18 cellular contexts compared by ENCODE assay signal in genomic region chr2:160467086-160467485, GRCh38. TPM values are rescaled to one million over a fixed set of nuclear protein-coding genes. Genes with fewer than 3 reads are reported as not detected.
DNase-seq lines count a peak whose midpoint lies in the region; ATAC-seq and TF ChIP-seq lines count a peak whose summit lies in the region.
"Had no signal": no experiment of that assay in that cellular context is flagged by ENCODE, and none has a peak within 500 bp of the region (broad histone marks: within the 10 kb centered on the region; RNA-seq: fewer than 3 reads in every experiment).

No MANE protein-coding gene starts in this region.

- H3K4ac ChIP-seq in trophoblast cell (ENCODE audit: low read depth, low read length), result peak overlapping the region; percentile 76

- H2BK12ac ChIP-seq in trophoblast cell (ENCODE audit: low read length), result no peak overlapping the region

- H2BK120ac ChIP-seq in trophoblast cell (ENCODE audit: insufficient read depth, low read length, poor library complexity), result no peak overlapping the region

- no peaks in the 10 kb centered on the region for H3K36me3 Mint-ChIP-seq in activated CD4-positive, alpha-beta T cell treated with anti-CD3 and anti-CD28 coated beads for 36 hours (ENCODE audit: low read depth)
- H3K36me3 Mint-ChIP-seq in chondrocyte (ENCODE audit: low read depth), result no peaks in the 10 kb centered on the region
- H3K36me3 Mint-ChIP-seq: CD4-positive, CD25-positive, alpha-beta regulatory T cell; IgD-negative memory B cell had no signal

- H3K9me3 ChIP-seq in HEK293 (ENCODE audit: control insufficient read depth, insufficient read depth, low read depth, low read length) (no peaks in the 10 kb centered on the region), trophoblast cell (ENCODE audit: insufficient read depth, low read depth, low read length) (no peaks in the 10 kb centered on the region), suprapubic skin (no peaks in the 10 kb centered on the region)
- H3K9me3 ChIP-seq: BLaER1 treated with 17β-estradiol and CSF1 and Interleukin-3, amounts not matched to agents 10 nM and 100 nM had no signal

- no peaks in the 10 kb centered on the region for H3K9me3 Mint-ChIP-seq in activated CD4-positive, alpha-beta T cell treated with anti-CD3 and anti-CD28 coated beads for 36 hours (ENCODE audit: low read depth)
- H3K9me3 Mint-ChIP-seq in chondrocyte (ENCODE audit: low read depth), result no peaks in the 10 kb centered on the region
- H3K9me3 Mint-ChIP-seq: H9, IgD-negative memory B cell had no signal

- DNase-seq in activated CD4-positive, alpha-beta T cell treated with anti-CD3 and anti-CD28 coated beads for 36 hours, result no peak
- no peak for DNase-seq in activated CD4-positive, alpha-beta T cell treated with anti-CD3 and anti-CD28 coated beads, Interleukin-2, amount 50 U/mL, for 1 hour
- DNase-seq in chondrocyte (ENCODE audit: low spot score) (no peak), trophoblast cell (peak; percentile 67 to 90), NAMALWA (ENCODE audit: low spot score) (no peak), suprapubic skin (ENCODE audit: low spot score in 2 of 2) (no peak)
- DNase-seq: AML-193; Calu3; CD4-positive, CD25-positive, alpha-beta regulatory T cell; DMS 273 treated with DMSO at 0.1 percent for 48 hours; GOT3; H9 had no signal

- CTCF ChIA-PET in activated CD4-positive, alpha-beta T cell treated with anti-CD3 and anti-CD28 coated beads for 36 hours (lab: Charles Lee), result interaction anchor here (0.6 to 1.7 kb wide), 3 partner anchors 13 to 88 kb away, joined by 3 to 6 read pairs (median 4); no protein-coding TSS in a partner anchor
- CTCF ChIA-PET in HEK293 (lab: Yijun Ruan, JAX), result interaction anchor here (1.0 kb wide), 1 partner anchor 143 kb away, joined by 3 read pairs; no protein-coding TSS in a partner anchor

- H3K27ac Mint-ChIP-seq in activated CD4-positive, alpha-beta T cell treated with anti-CD3 and anti-CD28 coated beads for 36 hours, result peak overlapping the region; percentile 29
- H3K27ac Mint-ChIP-seq in chondrocyte (ENCODE audit: unreplicated experiment), result peak overlapping the region; percentile 2
- H3K27ac Mint-ChIP-seq: CD4-positive, CD25-positive, alpha-beta regulatory T cell; IgD-negative memory B cell had no signal

- no peaks in the 10 kb centered on the region for H3K79me1 ChIP-seq in trophoblast cell (ENCODE audit: low read length)

- H3K27ac ChIP-seq in HEK293 (ENCODE audit: extremely low read depth, low read depth, low read length), result no peak overlapping the region
- no peak overlapping the region for H3K27ac ChIP-seq in trophoblast cell (ENCODE audit: low read depth, low read length)
- H3K27ac ChIP-seq in suprapubic skin, result no peak overlapping the region
- H3K27ac ChIP-seq: 22Rv1; BLaER1 treated with 17β-estradiol and CSF1 and Interleukin-3, amounts not matched to agents 10 nM and 100 nM had no signal

- no peak overlapping the region for H3K14ac ChIP-seq in trophoblast cell (ENCODE audit: low read length)

- peaks cover 85% of the 10 kb centered on the region for H3K4me1 Mint-ChIP-seq in activated CD4-positive, alpha-beta T cell treated with anti-CD3 and anti-CD28 coated beads for 36 hours
- H3K4me1 Mint-ChIP-seq in chondrocyte (ENCODE audit: low read depth), result peaks cover 59% of the 10 kb centered on the region
- H3K4me1 Mint-ChIP-seq: IgD-negative memory B cell had no signal

- no peak for ATAC-seq in activated CD4-positive, alpha-beta T cell treated with anti-CD3 and anti-CD28 coated beads for 36 hours
- ATAC-seq in GM21515 (IDR thresholded peaks at IDR 0.05; ENCODE audit: unreplicated experiment), result no peak
- ATAC-seq: GM12878 had no signal

- no peak for TF ChIP-seq POLR2A in suprapubic skin (IDR thresholded peaks at IDR 0.05)

- no peak overlapping the region for H3K4me3 ChIP-seq in HEK293 (ENCODE audit: low read depth, low read length)
- no peak overlapping the region for H3K4me3 ChIP-seq in trophoblast cell (ENCODE audit: low read depth, low read length)
- no peak overlapping the region for H3K4me3 ChIP-seq in suprapubic skin
- H3K4me3 ChIP-seq: BLaER1 treated with 17β-estradiol and CSF1 and Interleukin-3, amounts not matched to agents 10 nM and 100 nM; GM12878 had no signal

- no peak for TF ChIP-seq EP300 in suprapubic skin (IDR thresholded peaks at IDR 0.05)

- H3K36me3 ChIP-seq in HEK293 (ENCODE audit: control insufficient read depth in 2 of 2, insufficient read depth in 1 of 2, low read length in 2 of 2) (no peaks in the 10 kb centered on the region), trophoblast cell (ENCODE audit: control insufficient read depth in 1 of 2, insufficient read depth in 2 of 2, low read length in 2 of 2) (no peaks in the 10 kb centered on the region), suprapubic skin (no peaks in the 10 kb centered on the region)
- H3K36me3 ChIP-seq: BLaER1 treated with 17β-estradiol and CSF1 and Interleukin-3, amounts not matched to agents 10 nM and 100 nM had no signal

- H2BK5ac ChIP-seq in trophoblast cell (ENCODE audit: low read depth, low read length, poor library complexity), result no peak overlapping the region

- H3K27me3 ChIP-seq in trophoblast cell (ENCODE audit: insufficient read depth, low read length) (no peaks in the 10 kb centered on the region), suprapubic skin (no peaks in the 10 kb centered on the region)
- H3K27me3 ChIP-seq: BLaER1 treated with 17β-estradiol and CSF1 and Interleukin-3, amounts not matched to agents 10 nM and 100 nM had no signal

- H2AK5ac ChIP-seq in trophoblast cell (ENCODE audit: low read length), result no peak overlapping the region

- no peak overlapping the region for H2AFZ ChIP-seq in trophoblast cell (ENCODE audit: insufficient read depth, low read length, poor library complexity)

- TF ChIP-seq CTCF in HEK293 (tag by site-specific recombination; IDR thresholded peaks at IDR 0.05), result no peak
- no peak for TF ChIP-seq CTCF in chondrocyte (IDR thresholded peaks at IDR 0.05)
- TF ChIP-seq CTCF in suprapubic skin (IDR thresholded peaks at IDR 0.05), result no peak

- no peak overlapping the region for H3K23ac ChIP-seq in trophoblast cell (ENCODE audit: low read length)

- no peak overlapping the region for H3K18ac ChIP-seq in trophoblast cell (ENCODE audit: low read length)

- H4K12ac ChIP-seq in trophoblast cell (ENCODE audit: low read depth, low read length), result no peak overlapping the region

- no CpG with 5 or more reads among the region's 6 CpGs for WGBS in trophoblast cell (ENCODE audit: extremely low coverage, insufficient coverage, insufficient read length)
- 94% methylated on average over 6 of the region's 6 CpGs for WGBS in suprapubic skin

- no peak overlapping the region for H4K8ac ChIP-seq in trophoblast cell (ENCODE audit: low read depth, low read length)

- intact Hi-C loops in activated CD4-positive, alpha-beta T cell treated with anti-CD3 and anti-CD28 coated beads for 36 hours (cut with DNase I, micrococcal nuclease), result no loop called here

- peaks cover 11% of the 10 kb centered on the region; the same call in 1 of the 2 replicates for H3K4me1 ChIP-seq in HEK293 (ENCODE audit: control insufficient read depth, insufficient read depth, low read length)
- peaks cover 0 to 8% of the 10 kb centered on the region in 2 experiments for H3K4me1 ChIP-seq in trophoblast cell (ENCODE audit: control insufficient read depth in 1 of 2, insufficient read depth in 2 of 2, low read length in 2 of 2)
- peaks cover 51% of the 10 kb centered on the region for H3K4me1 ChIP-seq in suprapubic skin
- H3K4me1 ChIP-seq: BLaER1 treated with 17β-estradiol and CSF1 and Interleukin-3, amounts not matched to agents 10 nM and 100 nM had no signal

- H3K79me2 ChIP-seq in trophoblast cell (ENCODE audit: control insufficient read depth, insufficient read depth, low read length, poor library complexity), result peaks cover 6% of the 10 kb centered on the region

- no peak overlapping the region for H3K4me2 ChIP-seq in trophoblast cell (ENCODE audit: low read length)
- H3K4me2 ChIP-seq: BLaER1 treated with 17β-estradiol and CSF1 and Interleukin-3, amounts not matched to agents 10 nM and 100 nM had no signal

- no peaks in the 10 kb centered on the region for H3K27me3 Mint-ChIP-seq in activated CD4-positive, alpha-beta T cell treated with anti-CD3 and anti-CD28 coated beads for 36 hours
- no peaks in the 10 kb centered on the region for H3K27me3 Mint-ChIP-seq in chondrocyte (ENCODE audit: low read depth)

- H4K91ac ChIP-seq in trophoblast cell (ENCODE audit: low read depth, low read length), result no peak overlapping the region

- no peak overlapping the region for H3K9ac ChIP-seq in trophoblast cell (ENCODE audit: low read length)
- H3K9ac ChIP-seq: BLaER1 treated with 17β-estradiol and CSF1 and Interleukin-3, amounts not matched to agents 10 nM and 100 nM had no signal

- POLR2A ChIA-PET in activated CD4-positive, alpha-beta T cell treated with anti-CD3 and anti-CD28 coated beads for 36 hours (lab: Charles Lee), result no interaction called here
- POLR2A ChIA-PET in HEK293 (lab: Yijun Ruan, JAX), result no interaction called here

- H3K4me3 Mint-ChIP-seq in activated CD4-positive, alpha-beta T cell treated with anti-CD3 and anti-CD28 coated beads for 36 hours, result peak overlapping the region; percentile 4
- no peak overlapping the region for H3K4me3 Mint-ChIP-seq in chondrocyte (ENCODE audit: unreplicated experiment)
- H3K4me3 Mint-ChIP-seq: CD4-positive, CD25-positive, alpha-beta regulatory T cell; H9; IgD-negative memory B cell had no signal

TF ChIP-seq in HEK293, 187 proteins besides CTCF, POLR2A, EP300 and RAD21:
- no peak for TF ChIP-seq ZNF433 (tag by site-specific recombination; IDR thresholded peaks at IDR 0.05; ENCODE audit: low read depth)
- peak; percentile 31; the same call in 1 of the 2 replicates for TF ChIP-seq PRDM1 (tag by site-specific recombination; IDR thresholded peaks at IDR 0.05)

RNA-seq across cellular contexts. Expression of gene RBMS1, which starts 26.5 kb away (rescaled TPM):
- total RNA-seq in activated CD4-positive, alpha-beta T cell treated with anti-CD3 and anti-CD28 coated beads for 36 hours, result 10 to 100 TPM; 39.3 to 47.7 TPM
- 133 to 184 TPM (median 137 TPM) in 3 replicates for total RNA-seq in chondrocyte
- 232 and 237 TPM in 2 replicates for polyA plus RNA-seq in trophoblast cell (2013)
- 10 to 100 TPM; 55.7 to 92.2 (median 62.2) TPM for total RNA-seq in suprapubic skin

Comparison
In these comparisons a context has a peak if more than half of its experiments do, and no peak if none do; other contexts are left out.
1. DNase-seq: peak in trophoblast cell (2 of 2); none in activated CD4-positive, alpha-beta T cell treated with anti-CD3 and anti-CD28 coated beads for 36 hours (single experiment), activated CD4-positive, alpha-beta T cell treated with anti-CD3 and anti-CD28 coated beads, Interleukin-2, amount 50 U/mL, for 1 hour (single experiment), chondrocyte (single experiment), NAMALWA (single experiment) and suprapubic skin (0 of 2).